Comparison of ENCODE assay signal across 1 cellular context in genomic region chr11:62497132-62497915, GRCh38.
TF ChIP-seq lines count a peak whose summit lies in the region.

No MANE protein-coding gene starts in this region.

TF ChIP-seq in HCT116, 20 proteins besides CTCF, POLR2A, EP300 and RAD21 (continued from another document):
- TF ChIP-seq REST (IDR thresholded peaks at IDR 0.05; ENCODE audit: low read depth), result no peak
- TF ChIP-seq JUND (IDR thresholded peaks at IDR 0.05), result peak; percentile 54; the same call in 1 of the 2 replicates
- no peak for TF ChIP-seq ZFX (IDR thresholded peaks at IDR 0.05)
- peak; percentile 90 for TF ChIP-seq CEBPB (IDR thresholded peaks at IDR 0.05; ENCODE audit: low read depth)
- TF ChIP-seq ZNF274 (IDR thresholded peaks at IDR 0.05; ENCODE audit: low read depth, low read length), result no peak
TF ChIP-seq in HCT116: peak in this region for 8.
